In genomic region chr11:64415286-64415685, GRCh38 we compare ENCODE assay signal across 16 cellular contexts.
"Had no signal": no experiment of that assay in that cellular context is flagged by ENCODE, and none has a peak within 500 bp of the region (broad histone marks: within the 10 kb centered on the region; RNA-seq: fewer than 3 reads in every experiment).

No MANE protein-coding gene starts in this region.

- H3K27ac Mint-ChIP-seq: activated B cell treated with CpG ODN at 0.5 μM for 24 hours had no signal

- H3K4me3 Mint-ChIP-seq: activated B cell treated with CpG ODN at 0.5 μM for 24 hours; activated naive CD8-positive, alpha-beta T cell; activated T-cell treated with anti-CD3 and anti-CD28 coated beads, Interleukin-2, amount 50 U/mL, for 4 hours had no signal

- ATAC-seq: activated T-cell treated with anti-CD3 and anti-CD28 coated beads, Interleukin-2, amount 50 U/mL, for 4 hours; SK-N-SH treated with all-trans-retinoic acid at 6 μM for 48 hours; upper lobe of right lung had no signal

- DNase-seq: activated B cell treated with CpG ODN at 0.5 μM for 24 hours; activated gamma-delta T cell; activated T-cell treated with anti-CD3 and anti-CD28 coated beads, Interleukin-2, amount 50 U/mL, for 4 hours; amygdala; brain microvascular endothelial cell; heart right ventricle; left ventricle myocardium superior; small intestine; substantia nigra; upper lobe of right lung had no signal

- H3K4me3 ChIP-seq: heart right ventricle, right atrium auricular region, upper lobe of right lung had no signal

- H3K36me3 ChIP-seq: brain microvascular endothelial cell, heart right ventricle, right atrium auricular region, upper lobe of right lung had no signal

- H3K36me3 Mint-ChIP-seq: activated naive CD8-positive, alpha-beta T cell had no signal

- H3K27me3 Mint-ChIP-seq: activated naive CD8-positive, alpha-beta T cell had no signal

- H3K9me3 Mint-ChIP-seq: activated T-cell treated with anti-CD3 and anti-CD28 coated beads, Interleukin-2, amount 50 U/mL, for 4 hours had no signal

- H3K4me1 ChIP-seq: right atrium auricular region had no signal

- H3K27me3 ChIP-seq: brain microvascular endothelial cell, right atrium auricular region, upper lobe of right lung had no signal

- H3K9me3 ChIP-seq: right atrium auricular region, upper lobe of right lung had no signal

- FAIRE-seq: endothelial cell of umbilical vein, frontal cortex, keratinocyte, small intestine had no signal

- H3K27ac ChIP-seq: brain microvascular endothelial cell, heart right ventricle, right atrium auricular region, upper lobe of right lung had no signal
